Comparison of ENCODE assay signal across 1 cellular context in genomic region chr10:92239600-92240288, GRCh38.
TF ChIP-seq lines count a peak whose summit lies in the region.

No MANE protein-coding gene starts in this region.

TF ChIP-seq in K562, 482 proteins besides CTCF, POLR2A, EP300 and RAD21 (continued from another document):
- no peak for TF ChIP-seq PATZ1 (CRISPR knock-in tag; IDR thresholded peaks at IDR 0.05; ENCODE audit: borderline replicate concordance)
- TF ChIP-seq POLR2G (IDR thresholded peaks at IDR 0.05; ENCODE audit: low read depth, low read length) = 0 out of 2 replicates have a peak, but pooled peaks have one; percentile 39
- no peak for TF ChIP-seq YBX1 (IDR thresholded peaks at IDR 0.05)
- TF ChIP-seq CAMTA2 (CRISPR knock-in tag; conservative IDR thresholded peaks at IDR 0.05) = no peak
- no peak for TF ChIP-seq GABPA (tag; conservative IDR thresholded peaks at IDR 0.05; ENCODE audit: low read depth)
- TF ChIP-seq AFF1 (IDR thresholded peaks at IDR 0.05; ENCODE audit: low read depth in 1 of 2, partially characterized antibody in 2 of 2) = no peak
- no peak for TF ChIP-seq FOS (IDR thresholded peaks at IDR 0.05; ENCODE audit: extremely low read depth, insufficient read length)
- peak; percentile 43; the same call in 1 of the 2 replicates for TF ChIP-seq ZNF740 (CRISPR knock-in tag; IDR thresholded peaks at IDR 0.05)
- TF ChIP-seq ZNF740 (tag; IDR thresholded peaks at IDR 0.05) = no peak
- TF ChIP-seq MECOM (CRISPR knock-in tag; IDR thresholded peaks at IDR 0.05) = no peak
- peak; percentile 64 for TF ChIP-seq RBFOX2 (IDR thresholded peaks at IDR 0.05; ENCODE audit: low read depth, low read length)
- TF ChIP-seq GATAD2B (IDR thresholded peaks at IDR 0.05; ENCODE audit: borderline replicate concordance) = no peak
- no peak for TF ChIP-seq NCOA2 (IDR thresholded peaks at IDR 0.05; ENCODE audit: partially characterized antibody in 2 of 2)
- no peak for TF ChIP-seq SNRNP70 (optimal IDR thresholded peaks at IDR 0.05; ENCODE audit: low read depth, low read length)
- TF ChIP-seq ZNF408 (CRISPR knock-in tag; IDR thresholded peaks at IDR 0.05; ENCODE audit: low read depth) = no peak
- TF ChIP-seq BHLHE40 (IDR thresholded peaks at IDR 0.05; ENCODE audit: low read length) = no peak
- TF ChIP-seq BCL6 (CRISPR knock-in tag; IDR thresholded peaks at IDR 0.05) = no peak
